12 cellular contexts compared by ENCODE assay signal in the genomic region with DNA sequence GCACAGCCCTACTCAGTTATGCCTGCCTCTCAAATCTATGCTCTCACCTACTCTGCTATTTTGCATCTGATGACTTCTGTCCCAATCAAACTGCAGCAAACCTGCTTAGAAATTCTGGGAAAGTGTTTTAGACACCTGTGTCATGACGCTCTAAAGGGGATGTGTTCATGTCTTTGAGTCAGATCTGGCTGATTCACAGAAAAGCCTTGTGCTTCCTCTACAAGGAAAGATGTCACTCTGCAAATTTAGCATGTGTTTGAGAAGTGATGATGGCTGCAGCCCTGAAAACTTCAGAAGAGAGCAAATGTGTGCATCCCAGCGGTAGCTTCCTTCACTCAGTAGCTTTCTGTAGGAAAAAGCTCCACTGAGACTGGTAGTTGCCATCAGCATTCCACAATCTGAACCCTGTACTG.
DNase-seq lines count a peak whose midpoint lies in the region; TF ChIP-seq lines count a peak whose summit lies in the region.
"Had no signal": no experiment of that assay in that cellular context is flagged by ENCODE, and none has a peak within 500 bp of the region (broad histone marks: within the 10 kb centered on the region; RNA-seq: fewer than 3 reads in every experiment).

No MANE protein-coding gene starts in this region.

- peaks cover 0 to 18% (median 9%) of the 10 kb centered on the region in 5 experiments for H3K9me3 Mint-ChIP-seq in brain
- H3K9me3 Mint-ChIP-seq in type B pancreatic cell: peaks cover 15% of the 10 kb centered on the region

- no peak overlapping the region for H4K8ac ChIP-seq in mesenchymal stem cell (ENCODE audit: low read length)

- H3K4ac ChIP-seq in mesenchymal stem cell (ENCODE audit: low read depth in 1 of 2, low read length in 2 of 2): no peak overlapping the region

- no peak overlapping the region for H3K23ac ChIP-seq in mesenchymal stem cell (ENCODE audit: low read length in 2 of 2)

- H3K4me2 ChIP-seq in mesenchymal stem cell (ENCODE audit: low read length, poor library complexity, severe bottlenecking): no peak overlapping the region
- H3K4me2 ChIP-seq: BLaER1 had no signal

- H2BK5ac ChIP-seq in mesenchymal stem cell (ENCODE audit: low read depth, low read length, poor library complexity, severe bottlenecking): no peak overlapping the region

- H3K27ac Mint-ChIP-seq in brain (peak overlapping the region in 4 of 5 experiments; percentile 79 to 94 (median 92)), type B pancreatic cell (no peak overlapping the region)
- H3K27ac Mint-ChIP-seq: activated naive CD8-positive, alpha-beta T cell treated with anti-CD3 and anti-CD28 coated beads for 36 hours had no signal

- peak overlapping the region in 1 of 2 experiments; percentile 71 for H3K18ac ChIP-seq in mesenchymal stem cell (ENCODE audit: low read depth in 1 of 2, low read length in 2 of 2)

- H3K9me3 ChIP-seq in cardiac muscle cell (ENCODE audit: low read depth): no peaks in the 10 kb centered on the region
- peaks cover 6% of the 10 kb centered on the region for H3K9me3 ChIP-seq in left ventricle myocardium inferior (replicated peaks)
- peaks cover 4% of the 10 kb centered on the region for H3K9me3 ChIP-seq in mesenchymal stem cell (ENCODE audit: control insufficient read depth, low read length)

- H3K4me3 Mint-ChIP-seq in brain (peak overlapping the region in 2 of 5 experiments; percentile 68 to 72), type B pancreatic cell (no peak overlapping the region)
- H3K4me3 Mint-ChIP-seq: activated naive CD8-positive, alpha-beta T cell treated with anti-CD3 and anti-CD28 coated beads for 36 hours had no signal

- DNase-seq in cardiac muscle cell (ENCODE audit: low read depth in 1 of 2, low spot score in 1 of 2): no peak
- DNase-seq in left ventricle myocardium inferior: no peak
- DNase-seq in mesenchymal stem cell: no peak
- DNase-seq in NCI-H345 (lab: John Stamatoyannopoulos, UW): no peak
- DNase-seq in type B pancreatic cell (ENCODE audit: extremely low spot score, unreplicated experiment): no peak
- DNase-seq in coronary artery (ENCODE audit: low spot score): no peak
- DNase-seq in NCI-H128 (lab: John Stamatoyannopoulos, UW; ENCODE audit: unreplicated experiment): no peak
- DNase-seq: activated naive CD8-positive, alpha-beta T cell treated with anti-CD3 and anti-CD28 coated beads for 36 hours; MV-4-11; T-helper 2 cell had no signal

- WGBS in mesenchymal stem cell: 65% methylated on average over 2 of the region's 2 CpGs

- no peak overlapping the region for H2BK120ac ChIP-seq in mesenchymal stem cell (ENCODE audit: low read depth, low read length)

- H3K36me3 Mint-ChIP-seq in brain (peaks cover 21% of the 10 kb centered on the region), type B pancreatic cell (no peaks in the 10 kb centered on the region)

- H2BK15ac ChIP-seq in mesenchymal stem cell (ENCODE audit: low read depth, poor library complexity, severe bottlenecking): no peak overlapping the region

- H3K9ac ChIP-seq in mesenchymal stem cell (ENCODE audit: low read length): peak overlapping the region; percentile 93
- H3K9ac ChIP-seq: BLaER1 had no signal

- H2AK5ac ChIP-seq in mesenchymal stem cell (ENCODE audit: low read length, severe bottlenecking): no peak overlapping the region

- H3K4me3 ChIP-seq in cardiac muscle cell (no peak overlapping the region), left ventricle myocardium inferior (no peak overlapping the region), mesenchymal stem cell (ENCODE audit: insufficient read depth in 1 of 2, low read depth in 1 of 2, low read length in 2 of 2) (peak overlapping the region in 1 of 2 experiments; percentile 82), coronary artery (no peak overlapping the region)
- H3K4me3 ChIP-seq: BLaER1 had no signal

- H3K4me1 Mint-ChIP-seq in brain: peaks cover 52% of the 10 kb centered on the region
- H3K4me1 Mint-ChIP-seq in type B pancreatic cell (ENCODE audit: unreplicated experiment): peaks cover 30% of the 10 kb centered on the region

- H3K27ac ChIP-seq in cardiac muscle cell: peak overlapping the region; percentile 8
- no peak overlapping the region for H3K27ac ChIP-seq in left ventricle myocardium inferior (replicated peaks)
- H3K27ac ChIP-seq in mesenchymal stem cell (ENCODE audit: low read length, poor library complexity, severe bottlenecking): no peak overlapping the region
- no peak overlapping the region for H3K27ac ChIP-seq in coronary artery
- H3K27ac ChIP-seq: BLaER1 had no signal

- no peak overlapping the region for H3K14ac ChIP-seq in mesenchymal stem cell (ENCODE audit: low read length in 2 of 2)

- peak overlapping the region in 1 of 2 experiments; percentile 33 for H2BK12ac ChIP-seq in mesenchymal stem cell (ENCODE audit: low read length in 2 of 2)

- TF ChIP-seq CTCF in cardiac muscle cell (IDR thresholded peaks at IDR 0.05; ENCODE audit: low read depth, low read length): no peak
- TF ChIP-seq CTCF in left ventricle myocardium inferior (IDR thresholded peaks at IDR 0.05; ENCODE audit: borderline replicate concordance): no peak
- TF ChIP-seq CTCF in brain (conservative IDR thresholded peaks at IDR 0.05): no peak
- TF ChIP-seq CTCF in type B pancreatic cell (conservative IDR thresholded peaks at IDR 0.05): no peak
- TF ChIP-seq CTCF in coronary artery (IDR thresholded peaks at IDR 0.05): no peak

- intact Hi-C loops in left ventricle myocardium inferior (cut with micrococcal nuclease): no loop called here

- H3K27me3 ChIP-seq in cardiac muscle cell (no peaks in the 10 kb centered on the region), left ventricle myocardium inferior (ENCODE audit: low read depth) (no peaks in the 10 kb centered on the region), mesenchymal stem cell (ENCODE audit: control insufficient read depth in 1 of 2, insufficient read depth in 1 of 2, low read length in 2 of 2) (no peaks in the 10 kb centered on the region)
- H3K27me3 ChIP-seq: BLaER1 had no signal

- H3K36me3 ChIP-seq in cardiac muscle cell (no peaks in the 10 kb centered on the region), left ventricle myocardium inferior (no peaks in the 10 kb centered on the region), mesenchymal stem cell (ENCODE audit: control insufficient read depth in 1 of 2, insufficient read depth in 2 of 2, low read depth in 1 of 2, low read length in 2 of 2) (no peaks in the 10 kb centered on the region)

- H3K27me3 Mint-ChIP-seq in brain: no peaks in the 10 kb centered on the region
- no peaks in the 10 kb centered on the region for H3K27me3 Mint-ChIP-seq in type B pancreatic cell
- H3K27me3 Mint-ChIP-seq: activated naive CD8-positive, alpha-beta T cell treated with anti-CD3 and anti-CD28 coated beads for 36 hours had no signal

- H3K79me1 ChIP-seq in mesenchymal stem cell (replicated peaks; ENCODE audit: low read length, poor library complexity, severe bottlenecking): peaks cover 6% of the 10 kb centered on the region

- H3K4me1 ChIP-seq in cardiac muscle cell (ENCODE audit: low read depth) (peaks cover 35% of the 10 kb centered on the region), left ventricle myocardium inferior (peaks cover 24% of the 10 kb centered on the region), mesenchymal stem cell (ENCODE audit: control insufficient read depth, insufficient read depth, low read depth, low read length) (no peaks in the 10 kb centered on the region)

- H4K91ac ChIP-seq in mesenchymal stem cell (ENCODE audit: low read length): no peak overlapping the region

- H2AFZ ChIP-seq in mesenchymal stem cell (ENCODE audit: low read depth, low read length): no peak overlapping the region
